9 cellular contexts compared by ENCODE assay signal in the genomic region with DNA sequence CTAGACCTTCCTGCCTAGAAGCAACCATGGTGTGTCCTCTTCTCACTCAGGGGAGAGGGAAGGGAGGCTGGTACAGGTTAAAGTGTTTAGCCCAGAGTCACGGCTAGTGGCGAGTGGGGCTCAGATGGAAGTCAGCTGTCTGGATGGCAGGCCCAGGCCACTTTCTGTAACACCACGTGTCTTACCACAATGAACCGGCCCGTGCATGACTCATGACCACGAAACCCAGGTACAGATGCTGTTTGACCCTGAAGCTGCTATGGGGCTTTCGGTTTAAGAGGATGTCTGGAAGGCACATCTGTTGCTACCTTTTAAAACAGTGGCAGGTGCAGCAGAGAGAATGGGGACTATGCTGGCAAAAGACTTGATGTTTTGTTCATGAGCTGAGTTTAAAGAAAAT. TPM values are rescaled to one million over a fixed set of nuclear protein-coding genes. Genes with fewer than 3 reads are reported as not detected.
DNase-seq lines count a peak whose midpoint lies in the region; ATAC-seq and TF ChIP-seq lines count a peak whose summit lies in the region.
"Had no signal": no experiment of that assay in that cellular context is flagged by ENCODE, and none has a peak within 500 bp of the region (broad histone marks: within the 10 kb centered on the region; RNA-seq: fewer than 3 reads in every experiment).

No MANE protein-coding gene starts in this region.

- peaks cover 73% of the 10 kb centered on the region for H3K4me1 ChIP-seq in CD8-positive, alpha-beta memory T cell (ENCODE audit: insufficient read depth, low read length)
- no peaks in the 10 kb centered on the region for H3K4me1 ChIP-seq in BE2C

- peaks cover 2 to 7% (median 4%) of the 10 kb centered on the region in 3 donors for H3K36me3 Mint-ChIP-seq in CD8-positive, alpha-beta memory T cell
- peaks cover 21 to 23% of the 10 kb centered on the region in 2 donors for H3K36me3 Mint-ChIP-seq in activated T-cell treated with anti-CD3 and anti-CD28 coated beads, Interleukin-2, amount 50 U/mL, for 72 hours (ENCODE audit: insufficient read depth in 2 of 2)

- peak; percentile 34 to 83 (median 57) for DNase-seq in CD8-positive, alpha-beta memory T cell
- DNase-seq in HT1080 (ENCODE audit: low read depth) (peak; percentile 48), AG08396 (ENCODE audit: low spot score) (no peak), BE2C (no peak), germinal center (ENCODE audit: low spot score) (no peak)
- peak; percentile 74 to 80 for DNase-seq in activated T-cell treated with anti-CD3 and anti-CD28 coated beads, Interleukin-2, amount 50 U/mL, for 72 hours
- peak; percentile 38 to 40 for DNase-seq in stimulated activated CD4-positive, alpha-beta T cell treated with anti-CD3 and anti-CD28 coated beads, Interleukin-15, amount 100 ng/mL, for 48 hours (ENCODE audit: low read depth in 2 of 2)
- DNase-seq: right lobe of liver had no signal

- peaks cover 0 to 7% of the 10 kb centered on the region in 2 donors for H3K27me3 Mint-ChIP-seq in CD8-positive, alpha-beta memory T cell
- no peaks in the 10 kb centered on the region for H3K27me3 Mint-ChIP-seq in activated T-cell treated with anti-CD3 and anti-CD28 coated beads, Interleukin-2, amount 50 U/mL, for 72 hours (ENCODE audit: low read depth)

- no peak overlapping the region for H3K4me3 ChIP-seq in CD8-positive, alpha-beta memory T cell (ENCODE audit: low read length)
- no peak overlapping the region for H3K4me3 ChIP-seq in BE2C (ENCODE audit: low read depth, low read length)
- H3K4me3 ChIP-seq: right lobe of liver had no signal

- POLR2A ChIA-PET in CD8-positive, alpha-beta memory T cell (lab: Charles Lee): interaction anchor here (1.0 kb wide), 1 partner anchor 16 kb away, joined by 3 read pairs; no protein-coding TSS in a partner anchor

- H3K36me3 ChIP-seq in CD8-positive, alpha-beta memory T cell (ENCODE audit: insufficient read depth, low read length): no peaks in the 10 kb centered on the region
- peaks cover 9% of the 10 kb centered on the region for H3K36me3 ChIP-seq in BE2C
- H3K36me3 ChIP-seq: right lobe of liver had no signal

- TF ChIP-seq CTCF in BE2C (IDR thresholded peaks at IDR 0.05; ENCODE audit: low read depth, low read length): no peak

- H3K27ac Mint-ChIP-seq in CD8-positive, alpha-beta memory T cell: peak overlapping the region; percentile 95 to 100 (median 98)
- H3K27ac Mint-ChIP-seq in activated T-cell treated with anti-CD3 and anti-CD28 coated beads, Interleukin-2, amount 50 U/mL, for 72 hours: peak overlapping the region; percentile 69

- CTCF ChIA-PET in CD8-positive, alpha-beta memory T cell (lab: Charles Lee): interaction anchor here (0.9 to 1.9 kb wide), 4 partner anchors 12 to 38 kb away, joined by 3 to 10 read pairs (median 5); no protein-coding TSS in a partner anchor

- no peaks in the 10 kb centered on the region for H3K27me3 ChIP-seq in CD8-positive, alpha-beta memory T cell (ENCODE audit: insufficient read depth, low read length, poor library complexity, severe bottlenecking)
- no peaks in the 10 kb centered on the region for H3K27me3 ChIP-seq in BE2C
- H3K27me3 ChIP-seq: right lobe of liver had no signal

- H3K4me3 Mint-ChIP-seq in CD8-positive, alpha-beta memory T cell: peak overlapping the region; percentile 21 to 88 (median 75)
- H3K4me3 Mint-ChIP-seq in activated T-cell treated with anti-CD3 and anti-CD28 coated beads, Interleukin-2, amount 50 U/mL, for 72 hours: peak overlapping the region; percentile 36 to 58

- H3K4me1 Mint-ChIP-seq in CD8-positive, alpha-beta memory T cell: peaks cover 73 to 82% (median 78%) of the 10 kb centered on the region in 3 donors
- peaks cover 71% of the 10 kb centered on the region for H3K4me1 Mint-ChIP-seq in activated T-cell treated with anti-CD3 and anti-CD28 coated beads, Interleukin-2, amount 50 U/mL, for 72 hours (ENCODE audit: low read depth)

- H3K9me3 Mint-ChIP-seq in CD8-positive, alpha-beta memory T cell: peaks cover 0 to 2% (median 0%) of the 10 kb centered on the region in 5 donors
- peaks cover 14 to 16% of the 10 kb centered on the region in 2 donors for H3K9me3 Mint-ChIP-seq in activated T-cell treated with anti-CD3 and anti-CD28 coated beads, Interleukin-2, amount 50 U/mL, for 72 hours

- peak overlapping the region; percentile 25 for H3K27ac ChIP-seq in CD8-positive, alpha-beta memory T cell (ENCODE audit: low read depth, low read length)
- H3K27ac ChIP-seq: right lobe of liver had no signal

- H3K9me3 ChIP-seq in CD8-positive, alpha-beta memory T cell (ENCODE audit: low read length): no peaks in the 10 kb centered on the region
- H3K9me3 ChIP-seq in BE2C: no peaks in the 10 kb centered on the region
- H3K9me3 ChIP-seq: right lobe of liver had no signal

- ATAC-seq in GM21526 (IDR thresholded peaks at IDR 0.05; ENCODE audit: low FRiP score, unreplicated experiment): peak; percentile 95
- ATAC-seq in activated T-cell treated with anti-CD3 and anti-CD28 coated beads, Interleukin-2, amount 50 U/mL, for 72 hours (replicated peaks in 1 of 2): peak; percentile 74 to 80

RNA-seq across cellular contexts. Expression of a gene that starts 36.5 kb away (rescaled TPM):
- total RNA-seq in CD8-positive, alpha-beta memory T cell: 10 to 100 TPM; 36.3 to 39.3 TPM
- 62.1 TPM for polyA plus RNA-seq in CD8-positive, alpha-beta memory T cell
- 38.4 and 39.6 TPM in 2 replicates for total RNA-seq in HT1080 (2014; rRNA removed; shearing (Covaris generic))
- polyA plus RNA-seq in HT1080 (2015; cell fraction: cytosol; rRNA removed): 21.1 and 23.2 TPM in 2 replicates
- polyA plus RNA-seq in HT1080 (2015; cell fraction: nucleus; rRNA removed): 11.3 and 12.2 TPM in 2 replicates
- total RNA-seq in activated T-cell treated with anti-CD3 and anti-CD28 coated beads, Interleukin-2, amount 50 U/mL, for 72 hours: 10 to 100 TPM; 23.6 to 26.8 TPM
- 137 TPM for polyA plus RNA-seq in BE2C (2012; ENCODE audit: insufficient read depth, insufficient read length, low read depth)

Comparison
In these comparisons a context has a peak if more than half of its experiments do, and no peak if none do; other contexts are left out.
1. DNase-seq: peak in CD8-positive, alpha-beta memory T cell (5 of 5), HT1080 (single experiment), activated T-cell treated with anti-CD3 and anti-CD28 coated beads, Interleukin-2, amount 50 U/mL, for 72 hours (2 of 2) and stimulated activated CD4-positive, alpha-beta T cell treated with anti-CD3 and anti-CD28 coated beads, Interleukin-15, amount 100 ng/mL, for 48 hours (2 of 2); none in AG08396 (single experiment), BE2C (single experiment) and germinal center (single experiment).